ENCODE assay signal across 9 cellular contexts in the genomic region with DNA sequence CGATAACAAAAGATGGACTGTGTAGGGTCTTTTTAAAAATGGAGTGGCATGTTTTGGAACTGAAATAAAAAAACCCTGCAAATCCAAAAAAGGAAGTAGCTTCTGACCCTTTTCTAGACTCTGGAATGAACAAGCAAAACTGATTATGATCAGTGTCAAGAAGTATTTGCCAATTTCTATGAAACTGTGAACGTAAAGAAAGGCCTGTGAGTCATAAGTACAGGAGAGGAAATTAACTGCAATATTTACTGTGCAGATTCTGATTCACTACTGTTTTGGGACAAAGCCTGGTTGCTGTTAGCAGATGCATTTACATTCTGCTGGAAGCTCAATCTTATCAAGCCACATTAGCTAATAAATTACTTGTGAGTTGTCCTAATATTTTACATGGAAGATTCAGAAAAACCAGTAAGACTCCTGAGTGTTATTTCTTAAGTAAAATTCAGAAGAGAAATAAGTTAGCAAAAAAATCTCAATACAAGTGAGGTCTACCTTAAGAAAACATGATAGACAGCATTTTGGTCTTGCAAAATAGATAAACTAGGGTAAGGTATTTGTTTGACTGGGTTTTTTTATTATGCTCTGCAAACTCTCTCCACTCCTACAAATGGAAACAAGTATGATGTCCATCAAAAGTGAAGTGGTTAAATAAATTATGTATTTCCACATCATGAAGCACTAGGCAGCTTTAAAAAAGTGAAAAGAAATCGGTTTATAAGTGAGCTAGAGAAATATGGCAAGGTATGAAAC.
DNase-seq lines count a peak whose midpoint lies in the region; ATAC-seq and TF ChIP-seq lines count a peak whose summit lies in the region.
"Had no signal": no experiment of that assay in that cellular context is flagged by ENCODE, and none has a peak within 500 bp of the region (broad histone marks: within the 10 kb centered on the region; RNA-seq: fewer than 3 reads in every experiment).

No MANE protein-coding gene starts in this region.

- peak overlapping the region; percentile 94 for H3K27ac Mint-ChIP-seq in activated CD8-positive, alpha-beta memory T cell treated with anti-CD3 and anti-CD28 coated beads, Interleukin-2, amount 10 ng/mL, durations not matched to agents 7 days and 5 days

- H3K27me3 ChIP-seq in left lung, result no peaks in the 10 kb centered on the region
- H3K27me3 ChIP-seq: BLaER1 had no signal

- CTCF ChIA-PET in activated CD8-positive, alpha-beta memory T cell treated with anti-CD3 and anti-CD28 coated beads, Interleukin-2, amount 10 ng/mL, durations not matched to agents 7 days and 5 days (lab: Charles Lee), result interaction anchor here (0.7 to 2.6 kb wide), 10 partner anchors 8 to 147 kb away, joined by 3 to 16 read pairs (median 3); a partner anchor contains a TSS

- peaks cover 40% of the 10 kb centered on the region for H3K36me3 Mint-ChIP-seq in activated CD8-positive, alpha-beta memory T cell treated with anti-CD3 and anti-CD28 coated beads, Interleukin-2, amount 10 ng/mL, durations not matched to agents 7 days and 5 days

- H3K4me1 Mint-ChIP-seq in activated CD8-positive, alpha-beta memory T cell treated with anti-CD3 and anti-CD28 coated beads, Interleukin-2, amount 10 ng/mL, durations not matched to agents 7 days and 5 days, result peaks cover 65% of the 10 kb centered on the region

- H3K4me3 Mint-ChIP-seq in activated CD8-positive, alpha-beta memory T cell treated with anti-CD3 and anti-CD28 coated beads, Interleukin-2, amount 10 ng/mL, durations not matched to agents 7 days and 5 days, result peak overlapping the region; percentile 23

- ATAC-seq in activated CD8-positive, alpha-beta memory T cell treated with anti-CD3 and anti-CD28 coated beads, Interleukin-2, amount 10 ng/mL, durations not matched to agents 7 days and 5 days, result peak; percentile 93
- ATAC-seq in HG03280 (IDR thresholded peaks at IDR 0.05; ENCODE audit: unreplicated experiment) (peak; percentile 60), left lung (peak; percentile 74), HG03457 (IDR thresholded peaks at IDR 0.05; ENCODE audit: unreplicated experiment) (no peak)

- H3K27ac ChIP-seq in VCaP (peak overlapping the region; percentile 44), left lung (peak overlapping the region in 1 of 2 donors; percentile 64)
- H3K27ac ChIP-seq: BLaER1 had no signal

- H3K9me3 ChIP-seq in left lung, result no peaks in the 10 kb centered on the region
- H3K9me3 ChIP-seq: BLaER1 had no signal

- peaks cover 0 to 33% of the 10 kb centered on the region in 2 donors for H3K4me1 ChIP-seq in left lung
- H3K4me1 ChIP-seq: BLaER1 had no signal

- H3K27me3 Mint-ChIP-seq in activated CD8-positive, alpha-beta memory T cell treated with anti-CD3 and anti-CD28 coated beads, Interleukin-2, amount 10 ng/mL, durations not matched to agents 7 days and 5 days, result no peaks in the 10 kb centered on the region

- intact Hi-C loops in left lung (cut with DNase I), result no loop called here

- H3K36me3 ChIP-seq in left lung, result peaks cover 0 to 35% of the 10 kb centered on the region in 2 donors

- no peak for TF ChIP-seq CTCF in VCaP (conservative IDR thresholded peaks at IDR 0.05)
- no peak for TF ChIP-seq CTCF in left lung (IDR thresholded peaks at IDR 0.05)

- DNase-seq in activated CD8-positive, alpha-beta memory T cell treated with anti-CD3 and anti-CD28 coated beads, Interleukin-2, amount 10 ng/mL, durations not matched to agents 7 days and 5 days, result no peak
- DNase-seq in activated CD8-positive, alpha-beta memory T cell treated with anti-CD3 and anti-CD28 coated beads, Interleukin-2, amount 50 U/mL, for 48 hours, result no peak
- DNase-seq in left lung (no peak), DMS153 (lab: John Stamatoyannopoulos, UW) (no peak), SHP77 treated with DMSO at 0.1 percent for 48 hours (lab: John Stamatoyannopoulos, UW) (no peak)

- peaks cover 3% of the 10 kb centered on the region for H3K9me3 Mint-ChIP-seq in activated CD8-positive, alpha-beta memory T cell treated with anti-CD3 and anti-CD28 coated beads, Interleukin-2, amount 10 ng/mL, durations not matched to agents 7 days and 5 days (ENCODE audit: low read depth)

- no peak overlapping the region for H3K4me3 ChIP-seq in left lung
- H3K4me3 ChIP-seq: BLaER1 had no signal
